1 cellular context compared by ENCODE assay signal in the genomic region with DNA sequence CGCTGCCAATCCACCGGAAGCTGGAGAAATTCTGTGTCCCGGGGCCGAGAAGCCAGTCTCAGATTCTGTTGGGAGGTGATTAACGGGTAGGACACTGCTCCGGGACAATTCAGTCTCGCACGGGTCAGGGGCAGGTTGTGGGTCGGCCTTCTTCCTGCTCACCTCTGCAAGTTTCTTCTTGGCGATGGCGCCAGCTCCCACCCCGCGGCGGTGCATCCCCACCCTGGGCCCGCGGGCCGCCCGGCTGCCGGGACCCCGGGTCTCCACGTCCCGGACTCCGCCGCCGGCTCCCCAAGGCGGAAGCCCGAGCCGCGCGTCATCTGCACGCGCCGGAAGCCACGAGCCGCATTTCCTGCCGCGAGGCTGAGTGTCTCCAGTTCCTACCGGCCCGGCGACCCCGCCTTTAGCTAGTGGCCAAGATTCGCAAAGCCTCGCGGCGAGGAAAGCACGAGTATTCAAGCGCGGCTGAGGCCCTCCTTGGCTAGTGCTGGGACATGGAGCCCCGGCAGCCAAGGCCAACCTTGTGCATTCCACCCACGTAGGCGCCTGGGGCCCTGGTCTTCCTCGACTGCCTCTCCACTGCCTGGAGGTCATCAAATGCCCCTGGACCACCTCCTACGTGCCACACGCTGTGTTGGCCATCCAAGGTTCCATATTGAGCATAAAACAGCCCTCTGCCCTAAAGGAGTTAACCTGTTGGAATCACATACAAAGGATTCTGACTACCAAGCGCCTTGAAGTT.
TF ChIP-seq lines count a peak whose summit lies in the region.

A gene with protein sequence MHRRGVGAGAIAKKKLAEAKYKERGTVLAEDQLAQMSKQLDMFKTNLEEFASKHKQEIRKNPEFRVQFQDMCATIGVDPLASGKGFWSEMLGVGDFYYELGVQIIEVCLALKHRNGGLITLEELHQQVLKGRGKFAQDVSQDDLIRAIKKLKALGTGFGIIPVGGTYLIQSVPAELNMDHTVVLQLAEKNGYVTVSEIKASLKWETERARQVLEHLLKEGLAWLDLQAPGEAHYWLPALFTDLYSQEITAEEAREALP (minus strand): TSS at position 324 of the 742 bp plus-strand sequence. CDS start 108 bp downstream, at position 216.

TF ChIP-seq in HepG2, 621 proteins besides CTCF, POLR2A, EP300 and RAD21 (continued from another document and continues in another):
- TF ChIP-seq, protein P1, sequence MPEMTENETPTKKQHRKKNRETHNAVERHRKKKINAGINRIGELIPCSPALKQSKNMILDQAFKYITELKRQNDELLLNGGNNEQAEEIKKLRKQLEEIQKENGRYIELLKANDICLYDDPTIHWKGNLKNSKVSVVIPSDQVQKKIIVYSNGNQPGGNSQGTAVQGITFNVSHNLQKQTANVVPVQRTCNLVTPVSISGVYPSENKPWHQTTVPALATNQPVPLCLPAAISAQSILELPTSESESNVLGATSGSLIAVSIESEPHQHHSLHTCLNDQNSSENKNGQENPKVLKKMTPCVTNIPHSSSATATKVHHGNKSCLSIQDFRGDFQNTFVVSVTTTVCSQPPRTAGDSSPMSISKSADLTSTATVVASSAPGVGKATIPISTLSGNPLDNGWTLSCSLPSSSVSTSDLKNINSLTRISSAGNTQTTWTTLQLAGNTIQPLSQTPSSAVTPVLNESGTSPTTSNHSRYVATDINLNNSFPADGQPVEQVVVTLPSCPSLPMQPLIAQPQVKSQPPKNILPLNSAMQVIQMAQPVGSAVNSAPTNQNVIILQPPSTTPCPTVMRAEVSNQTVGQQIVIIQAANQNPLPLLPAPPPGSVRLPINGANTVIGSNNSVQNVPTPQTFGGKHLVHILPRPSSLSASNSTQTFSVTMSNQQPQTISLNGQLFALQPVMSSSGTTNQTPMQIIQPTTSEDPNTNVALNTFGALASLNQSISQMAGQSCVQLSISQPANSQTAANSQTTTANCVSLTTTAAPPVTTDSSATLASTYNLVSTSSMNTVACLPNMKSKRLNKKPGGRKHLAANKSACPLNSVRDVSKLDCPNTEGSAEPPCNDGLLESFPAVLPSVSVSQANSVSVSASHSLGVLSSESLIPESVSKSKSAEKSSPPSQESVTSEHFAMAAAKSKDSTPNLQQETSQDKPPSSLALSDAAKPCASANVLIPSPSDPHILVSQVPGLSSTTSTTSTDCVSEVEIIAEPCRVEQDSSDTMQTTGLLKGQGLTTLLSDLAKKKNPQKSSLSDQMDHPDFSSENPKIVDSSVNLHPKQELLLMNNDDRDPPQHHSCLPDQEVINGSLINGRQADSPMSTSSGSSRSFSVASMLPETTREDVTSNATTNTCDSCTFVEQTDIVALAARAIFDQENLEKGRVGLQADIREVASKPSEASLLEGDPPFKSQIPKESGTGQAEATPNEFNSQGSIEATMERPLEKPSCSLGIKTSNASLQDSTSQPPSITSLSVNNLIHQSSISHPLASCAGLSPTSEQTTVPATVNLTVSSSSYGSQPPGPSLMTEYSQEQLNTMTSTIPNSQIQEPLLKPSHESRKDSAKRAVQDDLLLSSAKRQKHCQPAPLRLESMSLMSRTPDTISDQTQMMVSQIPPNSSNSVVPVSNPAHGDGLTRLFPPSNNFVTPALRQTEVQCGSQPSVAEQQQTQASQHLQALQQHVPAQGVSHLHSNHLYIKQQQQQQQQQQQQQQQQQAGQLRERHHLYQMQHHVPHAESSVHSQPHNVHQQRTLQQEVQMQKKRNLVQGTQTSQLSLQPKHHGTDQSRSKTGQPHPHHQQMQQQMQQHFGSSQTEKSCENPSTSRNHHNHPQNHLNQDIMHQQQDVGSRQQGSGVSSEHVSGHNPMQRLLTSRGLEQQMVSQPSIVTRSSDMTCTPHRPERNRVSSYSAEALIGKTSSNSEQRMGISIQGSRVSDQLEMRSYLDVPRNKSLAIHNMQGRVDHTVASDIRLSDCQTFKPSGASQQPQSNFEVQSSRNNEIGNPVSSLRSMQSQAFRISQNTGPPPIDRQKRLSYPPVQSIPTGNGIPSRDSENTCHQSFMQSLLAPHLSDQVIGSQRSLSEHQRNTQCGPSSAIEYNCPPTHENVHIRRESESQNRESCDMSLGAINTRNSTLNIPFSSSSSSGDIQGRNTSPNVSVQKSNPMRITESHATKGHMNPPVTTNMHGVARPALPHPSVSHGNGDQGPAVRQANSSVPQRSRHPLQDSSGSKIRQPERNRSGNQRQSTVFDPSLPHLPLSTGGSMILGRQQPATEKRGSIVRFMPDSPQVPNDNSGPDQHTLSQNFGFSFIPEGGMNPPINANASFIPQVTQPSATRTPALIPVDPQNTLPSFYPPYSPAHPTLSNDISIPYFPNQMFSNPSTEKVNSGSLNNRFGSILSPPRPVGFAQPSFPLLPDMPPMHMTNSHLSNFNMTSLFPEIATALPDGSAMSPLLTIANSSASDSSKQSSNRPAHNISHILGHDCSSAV (CRISPR knock-in tag; IDR thresholded peaks at IDR 0.05; ENCODE audit: borderline replicate concordance), result 0 out of 2 replicates have a peak, but pooled peaks have one; percentile 82
- TF ChIP-seq MXD4 (CRISPR knock-in tag; IDR thresholded peaks at IDR 0.05) (peak; percentile 97), MAF1 (CRISPR knock-in tag; IDR thresholded peaks at IDR 0.05; ENCODE audit: borderline replicate concordance) (peak; percentile 73; the same call in 1 of the 2 replicates), ATF7-NPFF (CRISPR knock-in tag; IDR thresholded peaks at IDR 0.05; ENCODE audit: low read depth) (peak; percentile 98), NFYC (CRISPR knock-in tag; IDR thresholded peaks at IDR 0.05) (peak; percentile 45; the same call in 1 of the 2 replicates), BRD4 (CRISPR knock-in tag; IDR thresholded peaks at IDR 0.05) (peak; percentile 99), ZFY (CRISPR knock-in tag; IDR thresholded peaks at IDR 0.05) (peak; percentile 98), HNRNPK (IDR thresholded peaks at IDR 0.05; ENCODE audit: low read depth, low read length, poor library complexity, severe bottlenecking) (peak; percentile 29), ZNF792 (CRISPR knock-in tag; IDR thresholded peaks at IDR 0.05) (peak; percentile 97), ZNF207 (IDR thresholded peaks at IDR 0.05; ENCODE audit: borderline replicate concordance) (no peak), ZNF614 (CRISPR knock-in tag; IDR thresholded peaks at IDR 0.05; ENCODE audit: borderline replicate concordance) (peak; percentile 54; the same call in 1 of the 2 replicates), ZNF296 (CRISPR knock-in tag; conservative IDR thresholded peaks at IDR 0.05) (no peak), BORCS8-MEF2B (CRISPR knock-in tag; IDR thresholded peaks at IDR 0.05) (peak; percentile 96), PPARG (CRISPR knock-in tag; conservative IDR thresholded peaks at IDR 0.05) (peak; percentile 74), HHEX (CRISPR knock-in tag; IDR thresholded peaks at IDR 0.05) (no peak), SMAD3 (CRISPR knock-in tag; IDR thresholded peaks at IDR 0.05) (no peak; the same call in 1 of the 2 replicates), YEATS4 (CRISPR knock-in tag; IDR thresholded peaks at IDR 0.05; ENCODE audit: borderline replicate concordance) (peak; percentile 99)
- TF ChIP-seq, protein P2, sequence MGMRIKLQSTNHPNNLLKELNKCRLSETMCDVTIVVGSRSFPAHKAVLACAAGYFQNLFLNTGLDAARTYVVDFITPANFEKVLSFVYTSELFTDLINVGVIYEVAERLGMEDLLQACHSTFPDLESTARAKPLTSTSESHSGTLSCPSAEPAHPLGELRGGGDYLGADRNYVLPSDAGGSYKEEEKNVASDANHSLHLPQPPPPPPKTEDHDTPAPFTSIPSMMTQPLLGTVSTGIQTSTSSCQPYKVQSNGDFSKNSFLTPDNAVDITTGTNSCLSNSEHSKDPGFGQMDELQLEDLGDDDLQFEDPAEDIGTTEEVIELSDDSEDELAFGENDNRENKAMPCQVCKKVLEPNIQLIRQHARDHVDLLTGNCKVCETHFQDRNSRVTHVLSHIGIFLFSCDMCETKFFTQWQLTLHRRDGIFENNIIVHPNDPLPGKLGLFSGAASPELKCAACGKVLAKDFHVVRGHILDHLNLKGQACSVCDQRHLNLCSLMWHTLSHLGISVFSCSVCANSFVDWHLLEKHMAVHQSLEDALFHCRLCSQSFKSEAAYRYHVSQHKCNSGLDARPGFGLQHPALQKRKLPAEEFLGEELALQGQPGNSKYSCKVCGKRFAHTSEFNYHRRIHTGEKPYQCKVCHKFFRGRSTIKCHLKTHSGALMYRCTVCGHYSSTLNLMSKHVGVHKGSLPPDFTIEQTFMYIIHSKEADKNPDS (CRISPR knock-in tag; IDR thresholded peaks at IDR 0.05), result 0 out of 2 replicates have a peak, but pooled peaks have one; percentile 46
- TF ChIP-seq, protein P3, sequence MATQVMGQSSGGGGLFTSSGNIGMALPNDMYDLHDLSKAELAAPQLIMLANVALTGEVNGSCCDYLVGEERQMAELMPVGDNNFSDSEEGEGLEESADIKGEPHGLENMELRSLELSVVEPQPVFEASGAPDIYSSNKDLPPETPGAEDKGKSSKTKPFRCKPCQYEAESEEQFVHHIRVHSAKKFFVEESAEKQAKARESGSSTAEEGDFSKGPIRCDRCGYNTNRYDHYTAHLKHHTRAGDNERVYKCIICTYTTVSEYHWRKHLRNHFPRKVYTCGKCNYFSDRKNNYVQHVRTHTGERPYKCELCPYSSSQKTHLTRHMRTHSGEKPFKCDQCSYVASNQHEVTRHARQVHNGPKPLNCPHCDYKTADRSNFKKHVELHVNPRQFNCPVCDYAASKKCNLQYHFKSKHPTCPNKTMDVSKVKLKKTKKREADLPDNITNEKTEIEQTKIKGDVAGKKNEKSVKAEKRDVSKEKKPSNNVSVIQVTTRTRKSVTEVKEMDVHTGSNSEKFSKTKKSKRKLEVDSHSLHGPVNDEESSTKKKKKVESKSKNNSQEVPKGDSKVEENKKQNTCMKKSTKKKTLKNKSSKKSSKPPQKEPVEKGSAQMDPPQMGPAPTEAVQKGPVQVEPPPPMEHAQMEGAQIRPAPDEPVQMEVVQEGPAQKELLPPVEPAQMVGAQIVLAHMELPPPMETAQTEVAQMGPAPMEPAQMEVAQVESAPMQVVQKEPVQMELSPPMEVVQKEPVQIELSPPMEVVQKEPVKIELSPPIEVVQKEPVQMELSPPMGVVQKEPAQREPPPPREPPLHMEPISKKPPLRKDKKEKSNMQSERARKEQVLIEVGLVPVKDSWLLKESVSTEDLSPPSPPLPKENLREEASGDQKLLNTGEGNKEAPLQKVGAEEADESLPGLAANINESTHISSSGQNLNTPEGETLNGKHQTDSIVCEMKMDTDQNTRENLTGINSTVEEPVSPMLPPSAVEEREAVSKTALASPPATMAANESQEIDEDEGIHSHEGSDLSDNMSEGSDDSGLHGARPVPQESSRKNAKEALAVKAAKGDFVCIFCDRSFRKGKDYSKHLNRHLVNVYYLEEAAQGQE (IDR thresholded peaks at IDR 0.05; ENCODE audit: borderline replicate concordance in 1 of 2, low read depth in 1 of 2, low read length in 2 of 2), result peak in 1 of 2 experiments; percentile 27; a peak in 1 of 4 replicates
- TF ChIP-seq, protein P4, sequence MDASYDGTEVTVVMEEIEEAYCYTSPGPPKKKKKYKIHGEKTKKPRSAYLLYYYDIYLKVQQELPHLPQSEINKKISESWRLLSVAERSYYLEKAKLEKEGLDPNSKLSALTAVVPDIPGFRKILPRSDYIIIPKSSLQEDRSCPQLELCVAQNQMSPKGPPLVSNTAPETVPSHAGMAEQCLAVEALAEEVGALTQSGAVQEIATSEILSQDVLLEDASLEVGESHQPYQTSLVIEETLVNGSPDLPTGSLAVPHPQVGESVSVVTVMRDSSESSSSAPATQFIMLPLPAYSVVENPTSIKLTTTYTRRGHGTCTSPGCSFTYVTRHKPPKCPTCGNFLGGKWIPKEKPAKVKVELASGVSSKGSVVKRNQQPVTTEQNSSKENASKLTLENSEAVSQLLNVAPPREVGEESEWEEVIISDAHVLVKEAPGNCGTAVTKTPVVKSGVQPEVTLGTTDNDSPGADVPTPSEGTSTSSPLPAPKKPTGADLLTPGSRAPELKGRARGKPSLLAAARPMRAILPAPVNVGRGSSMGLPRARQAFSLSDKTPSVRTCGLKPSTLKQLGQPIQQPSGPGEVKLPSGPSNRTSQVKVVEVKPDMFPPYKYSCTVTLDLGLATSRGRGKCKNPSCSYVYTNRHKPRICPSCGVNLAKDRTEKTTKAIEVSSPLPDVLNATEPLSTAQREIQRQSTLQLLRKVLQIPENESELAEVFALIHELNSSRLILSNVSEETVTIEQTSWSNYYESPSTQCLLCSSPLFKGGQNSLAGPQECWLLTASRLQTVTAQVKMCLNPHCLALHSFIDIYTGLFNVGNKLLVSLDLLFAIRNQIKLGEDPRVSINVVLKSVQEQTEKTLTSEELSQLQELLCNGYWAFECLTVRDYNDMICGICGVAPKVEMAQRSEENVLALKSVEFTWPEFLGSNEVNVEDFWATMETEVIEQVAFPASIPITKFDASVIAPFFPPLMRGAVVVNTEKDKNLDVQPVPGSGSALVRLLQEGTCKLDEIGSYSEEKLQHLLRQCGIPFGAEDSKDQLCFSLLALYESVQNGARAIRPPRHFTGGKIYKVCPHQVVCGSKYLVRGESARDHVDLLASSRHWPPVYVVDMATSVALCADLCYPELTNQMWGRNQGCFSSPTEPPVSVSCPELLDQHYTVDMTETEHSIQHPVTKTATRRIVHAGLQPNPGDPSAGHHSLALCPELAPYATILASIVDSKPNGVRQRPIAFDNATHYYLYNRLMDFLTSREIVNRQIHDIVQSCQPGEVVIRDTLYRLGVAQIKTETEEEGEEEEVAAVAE (CRISPR knock-in tag; IDR thresholded peaks at IDR 0.05; ENCODE audit: borderline replicate concordance), result peak; percentile 83; the same call in 1 of the 2 replicates
- TF ChIP-seq, protein P5, sequence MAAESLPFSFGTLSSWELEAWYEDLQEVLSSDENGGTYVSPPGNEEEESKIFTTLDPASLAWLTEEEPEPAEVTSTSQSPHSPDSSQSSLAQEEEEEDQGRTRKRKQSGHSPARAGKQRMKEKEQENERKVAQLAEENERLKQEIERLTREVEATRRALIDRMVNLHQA (CRISPR knock-in tag; IDR thresholded peaks at IDR 0.05), result no peak; the same call in 1 of the 2 replicates
- TF ChIP-seq, protein P6, sequence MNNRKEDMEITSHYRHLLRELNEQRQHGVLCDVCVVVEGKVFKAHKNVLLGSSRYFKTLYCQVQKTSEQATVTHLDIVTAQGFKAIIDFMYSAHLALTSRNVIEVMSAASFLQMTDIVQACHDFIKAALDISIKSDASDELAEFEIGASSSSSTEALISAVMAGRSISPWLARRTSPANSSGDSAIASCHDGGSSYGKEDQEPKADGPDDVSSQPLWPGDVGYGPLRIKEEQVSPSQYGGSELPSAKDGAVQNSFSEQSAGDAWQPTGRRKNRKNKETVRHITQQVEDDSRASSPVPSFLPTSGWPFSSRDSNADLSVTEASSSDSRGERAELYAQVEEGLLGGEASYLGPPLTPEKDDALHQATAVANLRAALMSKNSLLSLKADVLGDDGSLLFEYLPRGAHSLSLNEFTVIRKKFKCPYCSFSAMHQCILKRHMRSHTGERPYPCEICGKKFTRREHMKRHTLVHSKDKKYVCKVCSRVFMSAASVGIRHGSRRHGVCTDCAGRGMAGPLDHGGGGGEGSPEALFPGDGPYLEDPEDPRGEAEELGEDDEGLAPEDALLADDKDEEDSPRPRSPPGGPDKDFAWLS (CRISPR knock-in tag; IDR thresholded peaks at IDR 0.05; ENCODE audit: borderline replicate concordance), result no peak
- TF ChIP-seq, protein P7, sequence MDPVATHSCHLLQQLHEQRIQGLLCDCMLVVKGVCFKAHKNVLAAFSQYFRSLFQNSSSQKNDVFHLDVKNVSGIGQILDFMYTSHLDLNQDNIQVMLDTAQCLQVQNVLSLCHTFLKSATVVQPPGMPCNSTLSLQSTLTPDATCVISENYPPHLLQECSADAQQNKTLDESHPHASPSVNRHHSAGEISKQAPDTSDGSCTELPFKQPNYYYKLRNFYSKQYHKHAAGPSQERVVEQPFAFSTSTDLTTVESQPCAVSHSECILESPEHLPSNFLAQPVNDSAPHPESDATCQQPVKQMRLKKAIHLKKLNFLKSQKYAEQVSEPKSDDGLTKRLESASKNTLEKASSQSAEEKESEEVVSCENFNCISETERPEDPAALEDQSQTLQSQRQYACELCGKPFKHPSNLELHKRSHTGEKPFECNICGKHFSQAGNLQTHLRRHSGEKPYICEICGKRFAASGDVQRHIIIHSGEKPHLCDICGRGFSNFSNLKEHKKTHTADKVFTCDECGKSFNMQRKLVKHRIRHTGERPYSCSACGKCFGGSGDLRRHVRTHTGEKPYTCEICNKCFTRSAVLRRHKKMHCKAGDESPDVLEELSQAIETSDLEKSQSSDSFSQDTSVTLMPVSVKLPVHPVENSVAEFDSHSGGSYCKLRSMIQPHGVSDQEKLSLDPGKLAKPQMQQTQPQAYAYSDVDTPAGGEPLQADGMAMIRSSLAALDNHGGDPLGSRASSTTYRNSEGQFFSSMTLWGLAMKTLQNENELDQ (CRISPR knock-in tag; IDR thresholded peaks at IDR 0.05; ENCODE audit: borderline replicate concordance), result no peak; the same call in 1 of the 2 replicates
